ENCODE assay signal across 14 cellular contexts in genomic region chr13:25581351-25581750, GRCh38.
A peak's percentile ranks its signal among the peaks of the same experiment; 100 is the strongest.
DNase-seq lines count a peak whose midpoint lies in the region; ATAC-seq, FAIRE-seq and TF ChIP-seq lines count a peak whose summit lies in the region.
"Had no signal": no experiment of that assay in that cellular context is flagged by ENCODE, and none has a peak within 500 bp of the region (broad histone marks: within the 10 kb centered on the region; RNA-seq: fewer than 3 reads in every experiment).

No MANE protein-coding gene starts in this region.

- no peak for TF ChIP-seq CTCF in D721Med (IDR thresholded peaks at IDR 0.05; ENCODE audit: insufficient read depth, missing control alignments)

- DNase-seq in D721Med (ENCODE audit: insufficient read length, low spot score), result no peak
- DNase-seq in NCI-H1694 treated with DMSO at 0.1 percent for 48 hours (lab: John Stamatoyannopoulos, UW), result peak; percentile 35
- DNase-seq in NCI-H524 treated with DMSO at 0.1 percent for 48 hours (lab: John Stamatoyannopoulos, UW), result peak; percentile 97
- DNase-seq in cerebellar cortex (ENCODE audit: low spot score), result peak; percentile 40
- no peak for DNase-seq in NCI-H526 treated with DMSO at 0.1 percent for 48 hours (lab: John Stamatoyannopoulos, UW)
- no peak for DNase-seq in occipital lobe (lab: John Stamatoyannopoulos, UW)
- no peak for DNase-seq in HPDE6-E6E7 (ENCODE audit: extremely low spot score)
- DNase-seq: CD8-positive, alpha-beta T cell; COR-L47; HCEC 1CT; HFFc6 had no signal

- no peak for ATAC-seq in HG03432 (IDR thresholded peaks at IDR 0.05; ENCODE audit: unreplicated experiment)
- ATAC-seq: CD8-positive, alpha-beta T cell; GM12878 had no signal

- peak; percentile 44 for FAIRE-seq in D721Med (lab: Jason Lieb, UNC)
- FAIRE-seq: GM12878, GM18507 had no signal

Comparison
In these comparisons a context has a peak if more than half of its experiments do, and no peak if none do; other contexts are left out.
1. DNase-seq: peak in NCI-H1694 treated with DMSO at 0.1 percent for 48 hours (single experiment), NCI-H524 treated with DMSO at 0.1 percent for 48 hours (single experiment) and cerebellar cortex (single experiment); none in D721Med (single experiment), NCI-H526 treated with DMSO at 0.1 percent for 48 hours (single experiment), occipital lobe (single experiment) and HPDE6-E6E7 (single experiment).